ENCODE assay signal across 21 cellular contexts in the genomic region with DNA sequence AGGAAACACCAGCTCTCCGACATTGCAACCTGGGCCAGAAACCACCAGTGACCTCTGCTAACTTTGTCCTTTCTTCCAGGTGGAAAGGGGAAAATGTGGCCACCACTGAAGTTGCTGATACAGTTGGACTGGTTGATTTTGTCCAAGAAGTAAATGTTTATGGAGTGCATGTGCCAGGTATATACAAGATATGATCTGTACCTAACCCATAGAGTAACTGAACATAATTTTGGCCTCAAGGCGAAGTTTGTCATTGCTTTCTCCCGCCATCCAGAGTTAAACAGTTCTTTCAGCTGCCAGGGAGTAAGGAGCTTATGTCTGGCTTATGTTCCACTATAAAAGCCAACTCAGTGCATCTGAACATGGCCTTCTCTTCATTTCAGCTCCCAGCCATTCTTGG. TPM values are rescaled to one million over a fixed set of nuclear protein-coding genes. Genes with fewer than 3 reads are reported as not detected.
"Had no signal": no experiment of that assay in that cellular context is flagged by ENCODE, and none has a peak within 500 bp of the region (broad histone marks: within the 10 kb centered on the region; RNA-seq: fewer than 3 reads in every experiment).

No MANE protein-coding gene starts in this region.

- H3K4me3 ChIP-seq: K562, MG63, SJSA1, SK-N-MC had no signal

- H3K9me3 ChIP-seq: MG63, SJSA1 had no signal

- DNase-seq: Kasumi-1, NCI-H1092 treated with DMSO at 0.1 percent for 48 hours, NCI-H1436 treated with DMSO at 0.1 percent for 48 hours, NCI-H1694, NCI-H187 treated with DMSO at 0.1 percent for 48 hours, NCI-H2029 treated with DMSO at 0.1 percent for 48 hours, NCI-H2171 treated with DMSO at 0.1 percent for 48 hours, NCI-H345, NCI-H446 treated with DMSO at 0.1 percent for 48 hours, NCI-H510A treated with DMSO at 0.1 percent for 48 hours, NCI-H526, Right ventricle myocardium superior, RPMI8226, SIG-M5 had no signal

- ATAC-seq: K562 had no signal

- H3K27ac Mint-ChIP-seq: IgD-negative memory B cell had no signal

- H3K36me3 ChIP-seq: MG63, SJSA1 had no signal

- H3K27me3 ChIP-seq: MG63, SJSA1 had no signal

- H3K9me3 Mint-ChIP-seq: IgD-negative memory B cell had no signal

- H3K27ac ChIP-seq: HL-60, KMS-11, SJSA1, SK-N-MC had no signal

RNA-seq across cellular contexts. Expression of gene HDC, which starts 36.7 kb away (rescaled TPM):
- total RNA-seq: SJSA1 had no signal
